27 cellular contexts compared by ENCODE assay signal in genomic region chr1:33089457-33089856, GRCh38. TPM values are rescaled to one million over a fixed set of nuclear protein-coding genes. Genes with fewer than 3 reads are reported as not detected.
DNase-seq lines count a peak whose midpoint lies in the region; ATAC-seq and TF ChIP-seq lines count a peak whose summit lies in the region.
"Had no signal": no experiment of that assay in that cellular context is flagged by ENCODE, and none has a peak within 500 bp of the region (broad histone marks: within the 10 kb centered on the region; RNA-seq: fewer than 3 reads in every experiment).

No MANE protein-coding gene starts in this region.

- BruUV-seq in IMR-90 (replicated peaks; lab: Mats Ljungman, UMichigan): no TSS peak

- peaks cover 0 to 39% of the 10 kb centered on the region in 2 experiments; a peak in 2 of 4 replicates for H3K79me1 ChIP-seq in IMR-90 (ENCODE audit: low read depth in 1 of 2, low read length in 2 of 2)
- peaks cover 28% of the 10 kb centered on the region for H3K79me1 ChIP-seq in mesenchymal stem cell (replicated peaks; ENCODE audit: low read length, poor library complexity, severe bottlenecking)

- in situ Hi-C loops in GM13976 (cut with MboI; ENCODE audit: low sequenced_read_pairs, unreplicated experiment): no loop called here
- in situ Hi-C loops in IMR-90 (cut with MboI; ENCODE audit: low sequenced_read_pairs): loop anchor here (25.0 kb wide), 1 partner anchor 523 kb away; no protein-coding TSS in a partner anchor

- DNase-seq in GM13976 (ENCODE audit: low spot score) (peak; percentile 1), IMR-90 (no peak), mesenchymal stem cell (no peak), psoas muscle (peak; percentile 65 to 83), retina (no peak), NCI-H774 (lab: John Stamatoyannopoulos, UW) (no peak)
- DNase-seq in central memory CD4-positive, alpha-beta T cell: no peak
- DNase-seq: BE2C; CD8-positive, alpha-beta memory T cell; DMS 273 treated with DMSO at 0.1 percent for 48 hours; DMS79; EL; GDM1; Karpas-422; NCI-H1105 treated with DMSO at 0.1 percent for 48 hours; NCI-H146; NCI-H1930; NCI-H2107; NCI-H524; NCI-H748 treated with DMSO at 0.1 percent for 48 hours; PC-9; SJCRH30 had no signal

- no peak overlapping the region for H3K9ac ChIP-seq in IMR-90 (ENCODE audit: low read depth, low read length)
- no peak overlapping the region for H3K9ac ChIP-seq in mesenchymal stem cell (ENCODE audit: low read length)

- H3K4me1 ChIP-seq in IMR-90 (ENCODE audit: control insufficient read depth, insufficient read depth, low read length): peaks cover 9% of the 10 kb centered on the region
- H3K4me1 ChIP-seq in mesenchymal stem cell (ENCODE audit: control insufficient read depth, insufficient read depth, low read depth, low read length): peaks cover 33% of the 10 kb centered on the region
- H3K4me1 ChIP-seq in psoas muscle: peaks cover 16% of the 10 kb centered on the region
- H3K4me1 ChIP-seq: BE2C, SJCRH30 had no signal

- H2BK120ac ChIP-seq in IMR-90 (ENCODE audit: low read depth, low read length): no peak overlapping the region
- H2BK120ac ChIP-seq in mesenchymal stem cell (ENCODE audit: low read depth, low read length): no peak overlapping the region

- no peak overlapping the region for H2BK12ac ChIP-seq in mesenchymal stem cell (ENCODE audit: low read length in 2 of 2)

- H4K91ac ChIP-seq in IMR-90 (ENCODE audit: insufficient read depth, low read depth, low read length) (no peak overlapping the region), mesenchymal stem cell (ENCODE audit: low read length) (no peak overlapping the region)

- H3K9me3 ChIP-seq in IMR-90 (ENCODE audit: control insufficient read depth, insufficient read depth, low read length) (no peaks in the 10 kb centered on the region), mesenchymal stem cell (ENCODE audit: control insufficient read depth, low read length) (no peaks in the 10 kb centered on the region), psoas muscle (no peaks in the 10 kb centered on the region)
- H3K9me3 ChIP-seq: BE2C, SJCRH30 had no signal

- no peak overlapping the region for H2AK9ac ChIP-seq in IMR-90 (replicated peaks; ENCODE audit: low read depth, low read length, poor library complexity)

- H2BK15ac ChIP-seq in IMR-90 (ENCODE audit: low read depth, low read length) (no peak overlapping the region), mesenchymal stem cell (ENCODE audit: low read depth, poor library complexity, severe bottlenecking) (no peak overlapping the region)

- H2AFZ ChIP-seq in IMR-90 (replicated peaks; ENCODE audit: low read length, poor library complexity): no peak overlapping the region
- no peak overlapping the region for H2AFZ ChIP-seq in mesenchymal stem cell (ENCODE audit: low read depth, low read length)
- H2AFZ ChIP-seq: PC-9 had no signal

- peaks cover 2% of the 10 kb centered on the region; the same call in 1 of the 2 replicates for H3K36me3 ChIP-seq in IMR-90 (ENCODE audit: control insufficient read depth, insufficient read depth, low read length)
- peaks cover 11 to 16% of the 10 kb centered on the region in 2 experiments for H3K36me3 ChIP-seq in mesenchymal stem cell (ENCODE audit: control insufficient read depth in 1 of 2, insufficient read depth in 2 of 2, low read depth in 1 of 2, low read length in 2 of 2)
- H3K36me3 ChIP-seq in psoas muscle (ENCODE audit: insufficient read depth in 1 of 2, low read depth in 1 of 2): no peaks in the 10 kb centered on the region
- H3K36me3 ChIP-seq: BE2C, SJCRH30 had no signal

- CTCF ChIA-PET in IMR-90 (lab: Yijun Ruan, JAX): no interaction called here

- H3K27ac ChIP-seq in IMR-90 (ENCODE audit: insufficient read depth, low read length) (no peak overlapping the region), mesenchymal stem cell (ENCODE audit: low read length, poor library complexity, severe bottlenecking) (peak overlapping the region; percentile 83), psoas muscle (peak overlapping the region; percentile 70)
- H3K27ac ChIP-seq: HL-60, PC-9, SJCRH30 had no signal

- WGBS in IMR-90 (ENCODE audit: extremely low coverage in 2 of 2, insufficient read length in 1 of 2), 2 experiments: no CpG with 5 or more reads among the region's 2 CpGs
- 85% methylated on average over 2 of the region's 2 CpGs for WGBS in mesenchymal stem cell
- 31 to 38% (median 35%) methylated on average over 2 of the region's 2 CpGs for WGBS in psoas muscle, 3 donors

- peaks cover 7% of the 10 kb centered on the region for H3K9me1 ChIP-seq in IMR-90 (ENCODE audit: insufficient read depth, low read length)

- H4K5ac ChIP-seq in IMR-90 (ENCODE audit: low read depth, low read length): no peak overlapping the region

- no peak overlapping the region for H2BK20ac ChIP-seq in IMR-90 (ENCODE audit: low read depth, low read length)

- dilution Hi-C loops in IMR-90 (cut with HindIII; ENCODE audit: low sequenced_read_pairs, unreplicated experiment): no loop called here

- H3K4ac ChIP-seq in IMR-90 (ENCODE audit: low read depth, low read length) (no peak overlapping the region), mesenchymal stem cell (ENCODE audit: low read depth in 1 of 2, low read length in 2 of 2) (no peak overlapping the region)

- no peak overlapping the region for H2BK5ac ChIP-seq in IMR-90 (ENCODE audit: low read depth, low read length, poor library complexity, severe bottlenecking)
- H2BK5ac ChIP-seq in mesenchymal stem cell (ENCODE audit: low read depth, low read length, poor library complexity, severe bottlenecking): no peak overlapping the region

- no peak overlapping the region for H3K23ac ChIP-seq in IMR-90 (ENCODE audit: low read depth, low read length)
- H3K23ac ChIP-seq in mesenchymal stem cell (ENCODE audit: low read length in 2 of 2): no peak overlapping the region

- no peak for TF ChIP-seq RAD21 in IMR-90 (IDR thresholded peaks at IDR 0.05; ENCODE audit: low read length)

- H3K14ac ChIP-seq in IMR-90 (replicated peaks; ENCODE audit: low read depth, low read length): no peak overlapping the region
- H3K14ac ChIP-seq in mesenchymal stem cell (ENCODE audit: low read length in 2 of 2): no peak overlapping the region

- H2AK5ac ChIP-seq in IMR-90 (ENCODE audit: low read depth, low read length) (0 out of 2 replicates have a peak overlapping the region, but pooled peaks have one; percentile 6), mesenchymal stem cell (ENCODE audit: low read length, severe bottlenecking) (peak overlapping the region; percentile 21)

- H3K4me2 ChIP-seq in IMR-90 (ENCODE audit: low read depth, low read length) (no peak overlapping the region), mesenchymal stem cell (ENCODE audit: low read length, poor library complexity, severe bottlenecking) (no peak overlapping the region)
- H3K4me2 ChIP-seq: PC-9 had no signal

- TF ChIP-seq CTCF in GM13976 (IDR thresholded peaks at IDR 0.05; ENCODE audit: borderline replicate concordance, control extremely low read depth, extremely low read depth, insufficient read depth, missing control alignments) (no peak), IMR-90 (conservative IDR thresholded peaks at IDR 0.05; ENCODE audit: low read depth, low read length) (no peak), psoas muscle (IDR thresholded peaks at IDR 0.05) (no peak)

- POLR2A ChIA-PET in IMR-90 (lab: Charles Lee; ENCODE audit: unreplicated experiment): interaction anchor here (0.6 kb wide), 1 partner anchor 10 kb away, joined by 4 read pairs; no protein-coding TSS in a partner anchor

- H4K8ac ChIP-seq in IMR-90 (ENCODE audit: low read depth in 2 of 2, low read length in 2 of 2) (no peak overlapping the region), mesenchymal stem cell (ENCODE audit: low read length) (no peak overlapping the region)

- no peak for TF ChIP-seq POLR2A in IMR-90 (IDR thresholded peaks at IDR 0.05; ENCODE audit: low read depth, low read length)

- H3K18ac ChIP-seq in IMR-90 (ENCODE audit: low read depth, low read length) (no peak overlapping the region), mesenchymal stem cell (ENCODE audit: low read depth in 1 of 2, low read length in 2 of 2) (peak overlapping the region in 1 of 2 experiments; percentile 49)

- no peak overlapping the region for H3K56ac ChIP-seq in IMR-90 (ENCODE audit: extremely low read depth, insufficient read depth, low read length)

- 0 out of 2 replicates have a peak, but pooled peaks cover 3% of the 10 kb centered on the region for H4K20me1 ChIP-seq in IMR-90 (ENCODE audit: insufficient read depth, low read length)

- H3K4me3 ChIP-seq in IMR-90 (ENCODE audit: insufficient read depth, low read depth, low read length) (no peak overlapping the region), mesenchymal stem cell (ENCODE audit: insufficient read depth in 1 of 2, low read depth in 1 of 2, low read length in 2 of 2) (no peak overlapping the region), psoas muscle (no peak overlapping the region)
- H3K4me3 ChIP-seq: GM12878, PC-9, SJCRH30 had no signal

- ATAC-seq in IMR-90 (ENCODE audit: low read depth) (no peak), psoas muscle (peak; percentile 88 to 92 (median 90))
- ATAC-seq: GM12878, HCT116, Right ventricle myocardium inferior, SK-N-SH treated with all-trans-retinoic acid at 6 μM for 48 hours had no signal

- intact Hi-C loops in IMR-90 (cut with micrococcal nuclease): loop anchor here (5.0 to 10.0 kb wide), 2 partner anchors 265 to 642 kb away; no protein-coding TSS in a partner anchor
- intact Hi-C loops in psoas muscle (cut with DNase I): loop anchor here (2.0 to 5.0 kb wide), 3 partner anchors 157 to 212 kb away; no protein-coding TSS in a partner anchor

- H3K27me3 ChIP-seq in IMR-90 (ENCODE audit: control insufficient read depth, insufficient read depth, low read length) (no peaks in the 10 kb centered on the region), mesenchymal stem cell (ENCODE audit: control insufficient read depth in 1 of 2, insufficient read depth in 1 of 2, low read length in 2 of 2) (no peaks in the 10 kb centered on the region), psoas muscle (ENCODE audit: insufficient read depth in 3 of 3, low read length in 2 of 3) (no peaks in the 10 kb centered on the region)
- H3K27me3 ChIP-seq: BE2C, SJCRH30 had no signal

RNA-seq across cellular contexts. Expression of gene AZIN2, which starts 8.5 kb away (rescaled TPM):
- total RNA-seq in IMR-90 (2012; rRNA removed) (2.2 and 4.7 TPM in 2 replicates), psoas muscle (1 to 10 TPM in 2 of 4 donors, under 1 TPM in 2; 0.17 to 3.5 (median 1.1) TPM)
- polyA plus RNA-seq in IMR-90 (2012; rRNA removed) (8.0 and 8.9 TPM in 2 replicates), psoas muscle (1 to 10 TPM in 1 of 3 donors, under 1 TPM in 2; 0.25 to 1.7 (median 0.61) TPM)
- 7.5 and 10.8 TPM in 2 replicates for polyA plus RNA-seq in IMR-90 (2012; cell fraction: cytosol; rRNA removed)
- 26.2 and 26.3 TPM in 2 replicates for polyA plus RNA-seq in IMR-90 (2012; cell fraction: nucleus; rRNA removed; ENCODE audit: low replicate concordance)
- 4.2 TPM for polyA plus RNA-seq in mesenchymal stem cell (2013, experiment 1 of 2)
- 3.2 TPM for polyA plus RNA-seq in mesenchymal stem cell (2013, experiment 2 of 2)

RNA-seq across cellular contexts. Expression of gene AK2, which starts 52.8 kb away (rescaled TPM):
- total RNA-seq in IMR-90 (2012; rRNA removed) (118 and 168 TPM in 2 replicates), psoas muscle (100 to 1,000 TPM; 108 to 206 (median 130) TPM)
- polyA plus RNA-seq in IMR-90 (2012; rRNA removed) (152 and 203 TPM in 2 replicates), psoas muscle (100 to 1,000 TPM; 152 to 270 (median 169) TPM)
- 77.4 and 134 TPM in 2 replicates for polyA plus RNA-seq in IMR-90 (2012; cell fraction: cytosol; rRNA removed)
- polyA plus RNA-seq in IMR-90 (2012; cell fraction: nucleus; rRNA removed; ENCODE audit: low replicate concordance): 53.9 and 195 TPM in 2 replicates
- polyA plus RNA-seq in mesenchymal stem cell (2013, experiment 1 of 2): 81.3 TPM
- 82.4 TPM for polyA plus RNA-seq in mesenchymal stem cell (2013, experiment 2 of 2)

Comparison
In these comparisons a context has a peak if more than half of its experiments do, and no peak if none do; other contexts are left out.
1. DNase-seq: peak in GM13976 (single experiment) and psoas muscle (2 of 2); none in IMR-90 (single experiment), mesenchymal stem cell (single experiment), retina (single experiment), NCI-H774 (single experiment) and central memory CD4-positive, alpha-beta T cell (single experiment).